Comparison of ENCODE assay signal across 26 cellular contexts in the genomic region with DNA sequence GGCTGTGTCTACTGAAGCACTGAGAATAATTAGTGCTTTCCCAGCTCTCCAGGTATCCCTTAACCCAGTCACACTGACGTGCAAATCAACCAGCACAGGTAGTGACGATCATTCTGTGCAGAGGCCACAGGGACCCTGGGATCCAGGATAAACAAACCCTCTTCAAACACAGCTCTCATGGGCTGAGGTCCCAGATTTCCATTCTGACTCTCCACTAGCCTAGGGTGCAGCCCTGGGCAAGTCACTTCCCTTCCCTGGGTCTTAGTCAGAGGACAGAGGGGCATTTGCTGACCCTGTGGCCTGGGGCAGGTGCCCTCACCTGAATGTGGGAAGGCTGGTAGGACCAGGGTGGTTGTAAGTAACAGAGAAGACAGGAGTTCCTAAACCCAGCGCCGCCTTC.
DNase-seq lines count a peak whose midpoint lies in the region; FAIRE-seq and TF ChIP-seq lines count a peak whose summit lies in the region.
"Had no signal": no experiment of that assay in that cellular context is flagged by ENCODE, and none has a peak within 500 bp of the region (broad histone marks: within the 10 kb centered on the region; RNA-seq: fewer than 3 reads in every experiment).

No MANE protein-coding gene starts in this region.

- H3K18ac ChIP-seq in H1 (ENCODE audit: extremely low read depth, low read length) (no peak overlapping the region), neuronal stem cell (ENCODE audit: low read length) (peak overlapping the region; percentile 22)

- H2BK120ac ChIP-seq in H1 (replicated peaks; ENCODE audit: low read depth, low read length) (peak overlapping the region; percentile 54), neuronal stem cell (ENCODE audit: low read depth, low read length) (no peak overlapping the region)

- no peaks in the 10 kb centered on the region for H3K36me3 Mint-ChIP-seq in activated CD4-positive, alpha-beta T cell treated with anti-CD3 and anti-CD28 coated beads, Interleukin-2, amount 10 ng/mL, durations not matched to agents 24 days and 14 days (ENCODE audit: low read depth)
- H3K36me3 Mint-ChIP-seq: CD8-positive, alpha-beta T cell had no signal

- 87% methylated on average over 4 of the region's 4 CpGs; no CpG with 5 or more reads in 1 of the 2 experiments for WGBS in H1 (ENCODE audit: extremely low coverage in 1 of 2, insufficient coverage in 1 of 2, insufficient read length in 1 of 2, insufficient replicate concordance in 2 of 2, low coverage in 1 of 2, low lambda C conversion rate in 2 of 2, missing lambda C conversion rate in 1 of 2), 2 experiments
- no CpG with 5 or more reads among the region's 4 CpGs for WGBS in neuronal stem cell (ENCODE audit: extremely low coverage in 2 of 2, insufficient read length in 2 of 2, insufficient replicate concordance in 1 of 2), 2 donors

- no peak overlapping the region for H3K9ac ChIP-seq in H1 (replicated peaks in 1 of 4; ENCODE audit: extremely low read depth in 1 of 4, low read depth in 3 of 4, low read length in 3 of 4)
- H3K9ac ChIP-seq in neuronal stem cell (ENCODE audit: low read depth, low read length, poor library complexity) = no peak overlapping the region
- H3K9ac ChIP-seq: BLaER1 treated with 17β-estradiol and CSF1 and Interleukin-3, amounts not matched to agents 10 nM and 100 nM had no signal

- H4K91ac ChIP-seq in H1 (replicated peaks; ENCODE audit: insufficient read length, low read length) (no peak overlapping the region), neuronal stem cell (ENCODE audit: low read depth, low read length, poor library complexity) (no peak overlapping the region)

- H3K23ac ChIP-seq in H1 (ENCODE audit: insufficient read length) (no peak overlapping the region), neuronal stem cell (ENCODE audit: low read depth, low read length, poor library complexity) (no peak overlapping the region)

- H4K20me1 ChIP-seq in H1 (replicated peaks in 1 of 2; ENCODE audit: control insufficient read depth in 1 of 2, insufficient read depth in 2 of 2, low read length in 2 of 2) = no peaks in the 10 kb centered on the region
- H4K20me1 ChIP-seq: BLaER1 treated with 17β-estradiol and CSF1 and Interleukin-3, amounts not matched to agents 10 nM and 100 nM had no signal

- no peak overlapping the region; the same call in 1 of the 2 replicates for H2BK15ac ChIP-seq in H1 (ENCODE audit: low read length)
- H2BK15ac ChIP-seq in neuronal stem cell (ENCODE audit: low read length) = no peak overlapping the region

- no peak for TF ChIP-seq RAD21 in H1 (IDR thresholded peaks at IDR 0.05 in 1 of 2, conservative IDR thresholded peaks at IDR 0.05 in 1 of 2; ENCODE audit: low read depth in 2 of 2, low read length in 2 of 2)

- H2BK12ac ChIP-seq in H1 (ENCODE audit: low read depth, low read length) (0 out of 2 replicates have a peak overlapping the region, but pooled peaks have one; percentile 18), neuronal stem cell (ENCODE audit: low read length) (no peak overlapping the region)

- H2BK20ac ChIP-seq in H1 (ENCODE audit: low read length) = no peak overlapping the region

- peaks cover 3% of the 10 kb centered on the region for H3K9me3 Mint-ChIP-seq in activated CD4-positive, alpha-beta T cell treated with anti-CD3 and anti-CD28 coated beads, Interleukin-2, amount 10 ng/mL, durations not matched to agents 24 days and 14 days

- H3K4me2 ChIP-seq in H1 (ENCODE audit: insufficient read depth in 1 of 2, low read depth in 2 of 2, low read length in 2 of 2) = no peak overlapping the region
- no peak overlapping the region for H3K4me2 ChIP-seq in neuronal stem cell (ENCODE audit: insufficient read depth, low read length, poor library complexity, severe bottlenecking)
- H3K4me2 ChIP-seq: A549; BLaER1 treated with 17β-estradiol and CSF1 and Interleukin-3, amounts not matched to agents 10 nM and 100 nM had no signal

- H3K4ac ChIP-seq in H1 (replicated peaks; ENCODE audit: insufficient read length, low read depth, low read length) = no peak overlapping the region
- no peak overlapping the region for H3K4ac ChIP-seq in neuronal stem cell (ENCODE audit: low read length)

- H3K4me1 ChIP-seq in H1 (replicated peaks in 1 of 4; ENCODE audit: control insufficient read depth in 3 of 4, insufficient read depth in 4 of 4, low read length in 3 of 4) (peaks cover 0 to 21% (median 5%) of the 10 kb centered on the region in 4 experiments; a peak in 5 of 7 replicates), neuronal stem cell (ENCODE audit: control insufficient read depth in 2 of 2, insufficient read depth in 1 of 2, low read depth in 1 of 2, low read length in 2 of 2) (peaks cover 0 to 2% of the 10 kb centered on the region in 2 donors)
- H3K4me1 ChIP-seq in effector memory CD4-positive, alpha-beta T cell (ENCODE audit: control insufficient read depth, insufficient read depth, low read length, poor library complexity, severe bottlenecking) = no peaks in the 10 kb centered on the region
- H3K4me1 ChIP-seq: A549 had no signal

- H2BK5ac ChIP-seq in H1 (ENCODE audit: low read depth, low read length) (no peak overlapping the region), neuronal stem cell (ENCODE audit: low read length) (peak overlapping the region; percentile 53)

- POLR2A ChIA-PET in H1 (lab: Charles Lee; ENCODE audit: partially characterized antibody) = no interaction called here

- no peak overlapping the region for H3K14ac ChIP-seq in H1 (ENCODE audit: insufficient read length)
- no peak overlapping the region for H3K14ac ChIP-seq in neuronal stem cell (ENCODE audit: low read length)

- H2AFZ ChIP-seq in H1 (ENCODE audit: low read length) (no peak overlapping the region), neuronal stem cell (ENCODE audit: low read length) (no peak overlapping the region)

- no peaks in the 10 kb centered on the region for H3K23me2 ChIP-seq in H1 (ENCODE audit: low read depth, low read length)

- intact Hi-C loops in activated CD4-positive, alpha-beta T cell treated with anti-CD3 and anti-CD28 coated beads, Interleukin-2, amount 10 ng/mL, durations not matched to agents 24 days and 14 days (cut with micrococcal nuclease) = no loop called here

- no peak for TF ChIP-seq POLR2A in H1 (IDR thresholded peaks at IDR 0.05; ENCODE audit: control extremely low read depth in 1 of 2, low read depth in 2 of 2, low read length in 2 of 2)

- H3K4me3 ChIP-seq in H1 (ENCODE audit: extremely low read depth in 1 of 4, insufficient read depth in 2 of 4, low read depth in 3 of 4, low read length in 4 of 4) (no peak overlapping the region), neuronal stem cell (ENCODE audit: low read length in 2 of 2) (no peak overlapping the region)
- no peak overlapping the region for H3K4me3 ChIP-seq in effector memory CD4-positive, alpha-beta T cell (ENCODE audit: insufficient read depth, low read depth, low read length, poor library complexity, severe bottlenecking)
- H3K4me3 ChIP-seq: A549; BLaER1 treated with 17β-estradiol and CSF1 and Interleukin-3, amounts not matched to agents 10 nM and 100 nM; GM12878 had no signal

- H4K8ac ChIP-seq in H1 (ENCODE audit: extremely low read depth, insufficient read depth, low read length) (no peak overlapping the region), neuronal stem cell (ENCODE audit: low read depth, low read length) (no peak overlapping the region)

- H4K5ac ChIP-seq in H1 (ENCODE audit: insufficient read length, low read depth, low read length) = peak overlapping the region; percentile 21

- CTCF ChIA-PET in H1 (lab: Charles Lee; ENCODE audit: partially characterized antibody) = no interaction called here

- H3K79me1 ChIP-seq in H1 (ENCODE audit: low read depth, low read length) (no peaks in the 10 kb centered on the region), neuronal stem cell (ENCODE audit: low read depth, low read length) (no peaks in the 10 kb centered on the region)

- no peak for TF ChIP-seq EP300 in H1 (IDR thresholded peaks at IDR 0.05; ENCODE audit: borderline replicate concordance in 1 of 2, low read depth in 2 of 2, low read length in 2 of 2)

- no peaks in the 10 kb centered on the region for H3K27me3 Mint-ChIP-seq in activated CD4-positive, alpha-beta T cell treated with anti-CD3 and anti-CD28 coated beads, Interleukin-2, amount 10 ng/mL, durations not matched to agents 24 days and 14 days
- H3K27me3 Mint-ChIP-seq: B cell had no signal

- H3K4me3 Mint-ChIP-seq in activated CD4-positive, alpha-beta T cell treated with anti-CD3 and anti-CD28 coated beads, Interleukin-2, amount 10 ng/mL, durations not matched to agents 24 days and 14 days = no peak overlapping the region
- H3K4me3 Mint-ChIP-seq: B cell; CD4-positive, alpha-beta T cell; CD8-positive, alpha-beta T cell had no signal

- H3K27ac Mint-ChIP-seq in activated CD4-positive, alpha-beta T cell treated with anti-CD3 and anti-CD28 coated beads, Interleukin-2, amount 10 ng/mL, durations not matched to agents 24 days and 14 days = no peak overlapping the region
- H3K27ac Mint-ChIP-seq: B cell; CD4-positive, alpha-beta T cell; CD8-positive, alpha-beta T cell had no signal

- no peaks in the 10 kb centered on the region for H3K27me3 ChIP-seq in H1 (replicated peaks in 1 of 4; ENCODE audit: control insufficient read depth in 3 of 4, extremely low read depth in 1 of 4, insufficient read depth in 3 of 4, low read length in 3 of 4)
- no peaks in the 10 kb centered on the region for H3K27me3 ChIP-seq in neuronal stem cell (ENCODE audit: control insufficient read depth in 3 of 3, insufficient read depth in 3 of 3, low read depth in 1 of 3, low read length in 3 of 3)
- no peaks in the 10 kb centered on the region for H3K27me3 ChIP-seq in effector memory CD4-positive, alpha-beta T cell (replicated peaks; ENCODE audit: control insufficient read depth, insufficient read depth, low read length, poor library complexity, severe bottlenecking)
- H3K27me3 ChIP-seq: BLaER1 treated with 17β-estradiol and CSF1 and Interleukin-3, amounts not matched to agents 10 nM and 100 nM had no signal

- FAIRE-seq in H1 (lab: Jason Lieb, UNC) = no peak
- FAIRE-seq: A549, GM12878, GM12892, GM18507 had no signal

- peak; percentile 27 for DNase-seq in activated CD4-positive, alpha-beta T cell treated with anti-CD3 and anti-CD28 coated beads, Interleukin-2, amount 10 ng/mL, durations not matched to agents 24 days and 14 days
- no peak for DNase-seq in activated CD4-positive, alpha-beta T cell treated with anti-CD3 and anti-CD28 coated beads, Interleukin-2, amount 50 U/mL, for 4 hours
- DNase-seq in H1 (ENCODE audit: low read depth in 1 of 2, low spot score in 2 of 2) (no peak), neuronal stem cell (ENCODE audit: low spot score) (no peak), NCI-H510A (lab: John Stamatoyannopoulos, UW) (no peak), NCI-H510A treated with DMSO at 0.1 percent for 48 hours (lab: John Stamatoyannopoulos, UW) (no peak)
- DNase-seq in effector memory CD4-positive, alpha-beta T cell = no peak
- DNase-seq: AML-193; CD4-positive, alpha-beta T cell; CD8-positive, alpha-beta T cell; COR-L47; DMS 273 treated with DMSO at 0.1 percent for 48 hours; DMS153; DMS53; DMS79; DND-41; EL; GDM1 had no signal

- H3K56ac ChIP-seq in H1 (replicated peaks; ENCODE audit: insufficient read length, low read depth, low read length) = no peak overlapping the region

- no peaks in the 10 kb centered on the region for H3K79me2 ChIP-seq in H1 (ENCODE audit: control insufficient read depth in 1 of 2, insufficient read depth in 2 of 2, low read length in 2 of 2)

- H2AK5ac ChIP-seq in H1 (ENCODE audit: low read depth, low read length) (no peak overlapping the region), neuronal stem cell (ENCODE audit: low read depth, low read length) (no peak overlapping the region)

- H3K9me3 ChIP-seq in H1 (ENCODE audit: insufficient read depth in 2 of 2, low read depth in 1 of 2, low read length in 1 of 2) (no peaks in the 10 kb centered on the region), neuronal stem cell (replicated peaks in 1 of 2; ENCODE audit: control insufficient read depth in 2 of 2, insufficient read depth in 1 of 2, low read depth in 1 of 2, low read length in 2 of 2) (no peaks in the 10 kb centered on the region)
- no peaks in the 10 kb centered on the region for H3K9me3 ChIP-seq in effector memory CD4-positive, alpha-beta T cell (ENCODE audit: control insufficient read depth, low read length)
- H3K9me3 ChIP-seq: A549 had no signal

- H3K27ac ChIP-seq in H1 (ENCODE audit: low read depth, low read length) (no peak overlapping the region), neuronal stem cell (replicated peaks; ENCODE audit: low read length) (no peak overlapping the region)
- no peak overlapping the region for H3K27ac ChIP-seq in effector memory CD4-positive, alpha-beta T cell (ENCODE audit: insufficient read depth, low read length, poor library complexity, severe bottlenecking)
- H3K27ac ChIP-seq: 22Rv1; A549; BLaER1 treated with 17β-estradiol and CSF1 and Interleukin-3, amounts not matched to agents 10 nM and 100 nM; C4-2B had no signal

- no peaks in the 10 kb centered on the region for H3K4me1 Mint-ChIP-seq in activated CD4-positive, alpha-beta T cell treated with anti-CD3 and anti-CD28 coated beads, Interleukin-2, amount 10 ng/mL, durations not matched to agents 24 days and 14 days
- H3K4me1 Mint-ChIP-seq: B cell had no signal

- TF ChIP-seq CTCF in H1 (IDR thresholded peaks at IDR 0.05; ENCODE audit: control extremely low read depth in 1 of 3, insufficient read depth in 1 of 3, low read depth in 1 of 3, low read length in 3 of 3) = no peak

- H3K36me3 ChIP-seq in H1 (ENCODE audit: control insufficient read depth in 2 of 4, insufficient read depth in 4 of 4, low read length in 3 of 4) (no peaks in the 10 kb centered on the region), neuronal stem cell (replicated peaks in 1 of 2; ENCODE audit: control insufficient read depth in 2 of 2, insufficient read depth in 2 of 2, low read length in 2 of 2) (no peaks in the 10 kb centered on the region)
- H3K36me3 ChIP-seq in effector memory CD4-positive, alpha-beta T cell (ENCODE audit: control insufficient read depth, insufficient read depth, low read length) = no peaks in the 10 kb centered on the region
- H3K36me3 ChIP-seq: BLaER1 treated with 17β-estradiol and CSF1 and Interleukin-3, amounts not matched to agents 10 nM and 100 nM had no signal
